Comparison of ENCODE assay signal across 12 cellular contexts in genomic region chr6:133964052-133964451, GRCh38.
DNase-seq lines count a peak whose midpoint lies in the region; ATAC-seq and TF ChIP-seq lines count a peak whose summit lies in the region.
"Had no signal": no experiment of that assay in that cellular context is flagged by ENCODE, and none has a peak within 500 bp of the region (broad histone marks: within the 10 kb centered on the region; RNA-seq: fewer than 3 reads in every experiment).

No MANE protein-coding gene starts in this region.

- no peaks in the 10 kb centered on the region for H3K27me3 Mint-ChIP-seq in activated naive CD4-positive, alpha-beta T cell treated with anti-CD3 and anti-CD28 coated beads, Interleukin-2, amount 50 U/mL, for 24 hours
- no peaks in the 10 kb centered on the region for H3K27me3 Mint-ChIP-seq in stimulated activated naive CD8-positive, alpha-beta T cell treated with anti-CD3 and anti-CD28 coated beads, Interleukin-15, amount 100 ng/mL, for 72 hours

- H3K9me3 ChIP-seq in RWPE2 (ENCODE audit: severe bottlenecking) = no peaks in the 10 kb centered on the region
- H3K9me3 ChIP-seq: BE2C, sigmoid colon had no signal

- peak overlapping the region; percentile 2 for H3K27ac ChIP-seq in RWPE2 (ENCODE audit: poor library complexity, severe bottlenecking)
- H3K27ac ChIP-seq: sigmoid colon had no signal

- DNase-seq in activated naive CD4-positive, alpha-beta T cell treated with Interleukin-2 at 50 U/mL for 16 hours = no peak
- DNase-seq in RWPE2 (ENCODE audit: low spot score) = no peak
- DNase-seq in fibroblast of pulmonary artery (ENCODE audit: low read depth) = peak; percentile 83
- DNase-seq in stimulated activated naive CD8-positive, alpha-beta T cell treated with anti-CD3 and anti-CD28 coated beads, Interleukin-15, amount 100 ng/mL, for 72 hours = no peak
- no peak for DNase-seq in AG20443 (ENCODE audit: low spot score)
- no peak for DNase-seq in GF-D8 (lab: John Stamatoyannopoulos, UW)
- DNase-seq: aorta, BE2C, NCI-H1694 treated with DMSO at 0.1 percent for 48 hours, sigmoid colon had no signal

- no peaks in the 10 kb centered on the region for H3K27me3 ChIP-seq in RWPE2 (ENCODE audit: insufficient read depth, poor library complexity, severe bottlenecking)
- H3K27me3 ChIP-seq: BE2C, sigmoid colon had no signal

- H3K27ac Mint-ChIP-seq in activated naive CD4-positive, alpha-beta T cell treated with anti-CD3 and anti-CD28 coated beads, Interleukin-2, amount 50 U/mL, for 24 hours = peak overlapping the region; percentile 26
- peak overlapping the region in 1 of 2 donors; percentile 22 for H3K27ac Mint-ChIP-seq in stimulated activated naive CD8-positive, alpha-beta T cell treated with anti-CD3 and anti-CD28 coated beads, Interleukin-15, amount 100 ng/mL, for 72 hours

- H3K4me1 ChIP-seq in RWPE2 (ENCODE audit: insufficient read depth, poor library complexity, severe bottlenecking) = peaks cover 5% of the 10 kb centered on the region

- no peaks in the 10 kb centered on the region for H3K36me3 ChIP-seq in RWPE2 (ENCODE audit: low read depth)
- H3K36me3 ChIP-seq: BE2C, sigmoid colon had no signal

- peaks cover 79% of the 10 kb centered on the region for H3K4me1 Mint-ChIP-seq in activated naive CD4-positive, alpha-beta T cell treated with anti-CD3 and anti-CD28 coated beads, Interleukin-2, amount 50 U/mL, for 24 hours
- peaks cover 69% of the 10 kb centered on the region for H3K4me1 Mint-ChIP-seq in stimulated activated naive CD8-positive, alpha-beta T cell treated with anti-CD3 and anti-CD28 coated beads, Interleukin-15, amount 100 ng/mL, for 72 hours

- TF ChIP-seq CTCF in RWPE2 (IDR thresholded peaks at IDR 0.05; ENCODE audit: poor library complexity, severe bottlenecking) = no peak
- no peak for TF ChIP-seq CTCF in fibroblast of pulmonary artery (IDR thresholded peaks at IDR 0.05; ENCODE audit: low read length, missing control alignments)

- ATAC-seq in RWPE2 (ENCODE audit: low read depth) (peak; percentile 85), HG02885 (IDR thresholded peaks at IDR 0.05; ENCODE audit: poor library complexity, unreplicated experiment) (no peak)
- peak; percentile 89 for ATAC-seq in stimulated activated naive CD8-positive, alpha-beta T cell treated with anti-CD3 and anti-CD28 coated beads, Interleukin-15, amount 100 ng/mL, for 72 hours

- peaks cover 1% of the 10 kb centered on the region for H3K36me3 Mint-ChIP-seq in activated naive CD4-positive, alpha-beta T cell treated with anti-CD3 and anti-CD28 coated beads, Interleukin-2, amount 50 U/mL, for 24 hours

- H3K9me3 Mint-ChIP-seq in activated naive CD4-positive, alpha-beta T cell treated with anti-CD3 and anti-CD28 coated beads, Interleukin-2, amount 50 U/mL, for 24 hours = no peaks in the 10 kb centered on the region
- no peaks in the 10 kb centered on the region for H3K9me3 Mint-ChIP-seq in stimulated activated naive CD8-positive, alpha-beta T cell treated with anti-CD3 and anti-CD28 coated beads, Interleukin-15, amount 100 ng/mL, for 72 hours

- no peak overlapping the region for H3K4me3 ChIP-seq in RWPE2 (ENCODE audit: severe bottlenecking)
- H3K4me3 ChIP-seq in fibroblast of pulmonary artery (replicated peaks; ENCODE audit: low read depth, low read length) = no peak overlapping the region
- H3K4me3 ChIP-seq: sigmoid colon had no signal

- H3K4me3 Mint-ChIP-seq in activated naive CD4-positive, alpha-beta T cell treated with anti-CD3 and anti-CD28 coated beads, Interleukin-2, amount 50 U/mL, for 24 hours = no peak overlapping the region
- peak overlapping the region in 1 of 2 donors; percentile 10 for H3K4me3 Mint-ChIP-seq in stimulated activated naive CD8-positive, alpha-beta T cell treated with anti-CD3 and anti-CD28 coated beads, Interleukin-15, amount 100 ng/mL, for 72 hours
